In the genomic region with DNA sequence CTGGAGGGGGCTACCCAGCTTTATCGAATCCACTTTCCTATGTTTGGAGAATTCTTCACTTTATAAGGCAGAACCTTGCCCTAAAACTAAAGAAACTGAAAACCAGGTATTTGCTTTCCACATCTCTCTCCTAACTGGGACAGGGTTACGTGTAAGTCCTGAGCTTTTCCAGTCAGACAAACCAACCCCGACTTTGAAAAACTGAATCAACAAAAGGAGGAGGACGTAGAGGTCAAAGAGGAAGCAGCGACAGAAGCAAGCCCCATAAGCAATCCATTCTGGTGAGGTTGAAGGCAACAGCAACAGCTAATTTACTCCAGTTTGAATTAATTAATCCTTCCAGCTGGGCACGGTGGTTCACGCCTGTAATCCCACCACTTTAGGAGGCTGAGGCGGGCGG, we compare ENCODE assay signal across 27 cellular contexts.
"Had no signal": no experiment of that assay in that cellular context is flagged by ENCODE, and none has a peak within 500 bp of the region (broad histone marks: within the 10 kb centered on the region; RNA-seq: fewer than 3 reads in every experiment).

No MANE protein-coding gene starts in this region.

- DNase-seq: activated CD4-positive, alpha-beta T cell treated with anti-CD3 and anti-CD28 coated beads, Interleukin-2, amount 50 U/mL, for 4 hours; activated CD8-positive, alpha-beta memory T cell treated with anti-CD3 and anti-CD28 coated beads for 24 hours; activated CD8-positive, alpha-beta memory T cell treated with anti-CD3 and anti-CD28 coated beads, Interleukin-2, amount 50 U/mL, for 4 hours; activated naive CD4-positive, alpha-beta T cell treated with anti-CD3 and anti-CD28 coated beads for 36 hours; activated naive CD8-positive, alpha-beta T cell treated with anti-CD3 and anti-CD28 coated beads, Interleukin-2, amount 10 ng/mL, durations not matched to agents 7 days and 5 days; activated T-cell treated with anti-CD3 and anti-CD28 coated beads, Interleukin-2, amount 50 U/mL, for 48 hours; amniotic stem cell; colonic mucosa; dorsolateral prefrontal cortex; effector memory CD8-positive, alpha-beta T cell; esophagus squamous epithelium; gastrocnemius medialis; hippocampal formation; left ventricle myocardium superior; mucosa of descending colon; occipital lobe; sigmoid colon; stimulated activated CD4-positive, alpha-beta T cell treated with anti-CD3 and anti-CD28 coated beads, Interleukin-15, amount 100 ng/mL, for 24 hours; stimulated activated CD8-positive, alpha-beta memory T cell treated with anti-CD3 and anti-CD28 coated beads, Interleukin-4, amount 100 ng/mL, for 48 hours; stimulated activated naive CD4-positive, alpha-beta T cell; T-helper 1 cell; testis; upper lobe of right lung had no signal

- H3K36me3 ChIP-seq: colonic mucosa, esophagus squamous epithelium, gastrocnemius medialis, sigmoid colon, upper lobe of right lung had no signal

- H3K4me3 Mint-ChIP-seq: activated naive CD4-positive, alpha-beta T cell treated with anti-CD3 and anti-CD28 coated beads for 36 hours; activated naive CD8-positive, alpha-beta T cell treated with anti-CD3 and anti-CD28 coated beads, Interleukin-2, amount 10 ng/mL, durations not matched to agents 7 days and 5 days; effector memory CD8-positive, alpha-beta T cell; memory B cell had no signal

- H3K36me3 Mint-ChIP-seq: activated naive CD8-positive, alpha-beta T cell treated with anti-CD3 and anti-CD28 coated beads, Interleukin-2, amount 10 ng/mL, durations not matched to agents 7 days and 5 days had no signal

- H3K4me1 ChIP-seq: colonic mucosa had no signal

- H3K4me3 ChIP-seq: colonic mucosa, dorsolateral prefrontal cortex, esophagus squamous epithelium, gastrocnemius medialis, mucosa of descending colon, sigmoid colon, smooth muscle cell, testis, upper lobe of right lung had no signal

- FAIRE-seq: bronchial epithelial cell, TTC549 had no signal

- H3K9me3 ChIP-seq: colonic mucosa, esophagus squamous epithelium, gastrocnemius medialis, mucosa of descending colon, sigmoid colon, testis, upper lobe of right lung had no signal

- H3K27ac ChIP-seq: colonic mucosa, dorsolateral prefrontal cortex, esophagus squamous epithelium, gastrocnemius medialis, sigmoid colon, testis, upper lobe of right lung had no signal

- ATAC-seq: effector memory CD8-positive, alpha-beta T cell; gastrocnemius medialis; left ventricle myocardium superior; mucosa of descending colon; upper lobe of right lung had no signal

- H3K9me3 Mint-ChIP-seq: activated naive CD4-positive, alpha-beta T cell treated with anti-CD3 and anti-CD28 coated beads for 36 hours; effector memory CD8-positive, alpha-beta T cell had no signal

- H3K27ac Mint-ChIP-seq: activated naive CD4-positive, alpha-beta T cell treated with anti-CD3 and anti-CD28 coated beads for 36 hours; activated naive CD8-positive, alpha-beta T cell treated with anti-CD3 and anti-CD28 coated beads, Interleukin-2, amount 10 ng/mL, durations not matched to agents 7 days and 5 days; effector memory CD8-positive, alpha-beta T cell; memory B cell had no signal
